33 cellular contexts compared by ENCODE assay signal in genomic region chr1:176159993-176160392, GRCh38. TPM values are rescaled to one million over a fixed set of nuclear protein-coding genes. Genes with fewer than 3 reads are reported as not detected.
DNase-seq lines count a peak whose midpoint lies in the region; ATAC-seq and TF ChIP-seq lines count a peak whose summit lies in the region.
"Had no signal": no experiment of that assay in that cellular context is flagged by ENCODE, and none has a peak within 500 bp of the region (broad histone marks: within the 10 kb centered on the region; RNA-seq: fewer than 3 reads in every experiment).

No MANE protein-coding gene starts in this region.

- CTCF ChIA-PET in CD8-positive, alpha-beta memory T cell (lab: Charles Lee): no interaction called here
- CTCF ChIA-PET in activated CD8-positive, alpha-beta T cell treated with anti-CD3 and anti-CD28 coated beads for 36 hours (lab: Charles Lee): no interaction called here

- H3K4me3 ChIP-seq in CD8-positive, alpha-beta memory T cell (ENCODE audit: low read length): no peak overlapping the region
- H3K4me3 ChIP-seq: esophagus muscularis mucosa, GM12878, left ventricle myocardium inferior, MG63, right lobe of liver, SJCRH30, spleen, tibial nerve had no signal

- no peak overlapping the region for H3K27ac ChIP-seq in CD8-positive, alpha-beta memory T cell (ENCODE audit: low read depth, low read length)
- H3K27ac ChIP-seq: esophagus muscularis mucosa, left ventricle myocardium inferior, right lobe of liver, SJCRH30, spleen, tibial nerve, WERI-Rb-1 had no signal

- H3K4me1 ChIP-seq in CD8-positive, alpha-beta memory T cell (ENCODE audit: insufficient read depth, low read length): no peaks in the 10 kb centered on the region
- H3K4me1 ChIP-seq: esophagus muscularis mucosa, left ventricle myocardium inferior, right lobe of liver, SJCRH30, tibial nerve had no signal

- H3K9me3 ChIP-seq in CD8-positive, alpha-beta memory T cell (ENCODE audit: low read length): no peaks in the 10 kb centered on the region
- H3K9me3 ChIP-seq: SJCRH30 had no signal

- H3K27me3 Mint-ChIP-seq in activated T-cell treated with anti-CD3 and anti-CD28 coated beads, Interleukin-2, amount 50 U/mL, for 24 hours: no peaks in the 10 kb centered on the region
- no peaks in the 10 kb centered on the region for H3K27me3 Mint-ChIP-seq in CD8-positive, alpha-beta memory T cell
- H3K27me3 Mint-ChIP-seq in activated CD8-positive, alpha-beta T cell treated with anti-CD3 and anti-CD28 coated beads for 36 hours: no peaks in the 10 kb centered on the region
- H3K27me3 Mint-ChIP-seq in effector memory CD8-positive, alpha-beta T cell: no peaks in the 10 kb centered on the region
- H3K27me3 Mint-ChIP-seq: B cell, brain, progenitor cell of endocrine pancreas had no signal

- no peaks in the 10 kb centered on the region for H3K27me3 ChIP-seq in CD8-positive, alpha-beta memory T cell (ENCODE audit: insufficient read depth, low read length, poor library complexity, severe bottlenecking)
- H3K27me3 ChIP-seq: esophagus muscularis mucosa, MG63, right lobe of liver, SJCRH30, spleen, tibial nerve had no signal

- peaks cover 9% of the 10 kb centered on the region for H3K36me3 ChIP-seq in CD8-positive, alpha-beta memory T cell (ENCODE audit: insufficient read depth, low read length)
- H3K36me3 ChIP-seq: right lobe of liver had no signal

- DNase-seq in activated T-cell treated with anti-CD3 and anti-CD28 coated beads, Interleukin-2, amount 50 U/mL, for 24 hours: no peak
- no peak for DNase-seq in activated T-cell treated with anti-CD3 and anti-CD28 coated beads, Interleukin-2, amount 50 U/mL, for 48 hours
- DNase-seq in CD8-positive, alpha-beta memory T cell: no peak
- DNase-seq in activated CD8-positive, alpha-beta T cell treated with anti-CD3 and anti-CD28 coated beads for 36 hours: no peak
- no peak for DNase-seq in effector memory CD8-positive, alpha-beta T cell
- no peak for DNase-seq in HK-2 (ENCODE audit: unreplicated experiment)
- no peak for DNase-seq in Right ventricle myocardium inferior (ENCODE audit: missing footprints)
- DNase-seq: cerebellar nuclear complex; dermis blood vessel endothelial cell; DMS153; foreskin fibroblast; KBM-7; left ventricle myocardium inferior; MG63; NCI-H1105 treated with DMSO at 0.1 percent for 48 hours; NCI-H187 treated with DMSO at 0.1 percent for 48 hours; NCI-H2171; NCI-H510A; right lobe of liver; SJCRH30; spleen; stimulated activated CD4-positive, alpha-beta T cell treated with anti-CD3 and anti-CD28 coated beads, Interleukin-2, amount 100 ng/mL, for 24 hours; stimulated activated CD8-positive, alpha-beta memory T cell treated with anti-CD3 and anti-CD28 coated beads, Interleukin-4, amount 100 ng/mL, for 48 hours; SW 1271; T1000; WERI-Rb-1 had no signal

- ATAC-seq in activated CD8-positive, alpha-beta T cell treated with anti-CD3 and anti-CD28 coated beads for 36 hours: peak; percentile 82
- peak; percentile 29 for ATAC-seq in effector memory CD8-positive, alpha-beta T cell (replicated peaks)
- ATAC-seq in GM18498 (IDR thresholded peaks at IDR 0.05; ENCODE audit: unreplicated experiment) (no peak), Right ventricle myocardium inferior (no peak)
- ATAC-seq: GM12878, right lobe of liver had no signal

- H3K4me1 Mint-ChIP-seq in activated T-cell treated with anti-CD3 and anti-CD28 coated beads, Interleukin-2, amount 50 U/mL, for 24 hours (ENCODE audit: low read depth): peaks cover 52% of the 10 kb centered on the region
- peaks cover 51 to 73% (median 63%) of the 10 kb centered on the region in 3 donors for H3K4me1 Mint-ChIP-seq in CD8-positive, alpha-beta memory T cell
- H3K4me1 Mint-ChIP-seq in activated CD8-positive, alpha-beta T cell treated with anti-CD3 and anti-CD28 coated beads for 36 hours (ENCODE audit: low read depth): peaks cover 55% of the 10 kb centered on the region
- peaks cover 13 to 53% of the 10 kb centered on the region in 2 donors for H3K4me1 Mint-ChIP-seq in effector memory CD8-positive, alpha-beta T cell (ENCODE audit: low read depth in 2 of 2)
- H3K4me1 Mint-ChIP-seq: brain had no signal

- POLR2A ChIA-PET in CD8-positive, alpha-beta memory T cell (lab: Charles Lee): no interaction called here
- POLR2A ChIA-PET in activated CD8-positive, alpha-beta T cell treated with anti-CD3 and anti-CD28 coated beads for 36 hours (lab: Charles Lee): no interaction called here

- H3K36me3 Mint-ChIP-seq in activated T-cell treated with anti-CD3 and anti-CD28 coated beads, Interleukin-2, amount 50 U/mL, for 24 hours (ENCODE audit: low read depth): peaks cover 91% of the 10 kb centered on the region
- peaks cover 34 to 77% (median 34%) of the 10 kb centered on the region in 3 donors for H3K36me3 Mint-ChIP-seq in CD8-positive, alpha-beta memory T cell
- H3K36me3 Mint-ChIP-seq in activated CD8-positive, alpha-beta T cell treated with anti-CD3 and anti-CD28 coated beads for 36 hours (ENCODE audit: low read depth): peaks cover 74% of the 10 kb centered on the region
- H3K36me3 Mint-ChIP-seq in effector memory CD8-positive, alpha-beta T cell (ENCODE audit: insufficient read depth): peaks cover 34% of the 10 kb centered on the region

- intact Hi-C loops in activated CD8-positive, alpha-beta T cell treated with anti-CD3 and anti-CD28 coated beads for 36 hours (cut with micrococcal nuclease): loop anchor here (1.0 to 5.0 kb wide), 3 partner anchors 32 to 48 kb away; partner anchors contain the start of gene COP1
- intact Hi-C loops in Right ventricle myocardium inferior (cut with DNase I): no loop called here

- H3K4me3 Mint-ChIP-seq in activated T-cell treated with anti-CD3 and anti-CD28 coated beads, Interleukin-2, amount 50 U/mL, for 24 hours: peak overlapping the region; percentile 45
- peak overlapping the region in 2 of 7 donors; percentile 17 to 20 for H3K4me3 Mint-ChIP-seq in CD8-positive, alpha-beta memory T cell
- peak overlapping the region; percentile 47 for H3K4me3 Mint-ChIP-seq in activated CD8-positive, alpha-beta T cell treated with anti-CD3 and anti-CD28 coated beads for 36 hours
- H3K4me3 Mint-ChIP-seq in effector memory CD8-positive, alpha-beta T cell: no peak overlapping the region
- H3K4me3 Mint-ChIP-seq: B cell, brain had no signal

- peaks cover 16% of the 10 kb centered on the region for H3K9me3 Mint-ChIP-seq in activated T-cell treated with anti-CD3 and anti-CD28 coated beads, Interleukin-2, amount 50 U/mL, for 24 hours
- H3K9me3 Mint-ChIP-seq in CD8-positive, alpha-beta memory T cell: peaks cover 15 to 27% (median 20%) of the 10 kb centered on the region in 5 donors
- peaks cover 21% of the 10 kb centered on the region for H3K9me3 Mint-ChIP-seq in activated CD8-positive, alpha-beta T cell treated with anti-CD3 and anti-CD28 coated beads for 36 hours
- no peaks in the 10 kb centered on the region for H3K9me3 Mint-ChIP-seq in effector memory CD8-positive, alpha-beta T cell

- TF ChIP-seq CTCF in activated CD8-positive, alpha-beta T cell treated with anti-CD3 and anti-CD28 coated beads for 36 hours (IDR thresholded peaks at IDR 0.05): no peak

- H3K27ac Mint-ChIP-seq in activated T-cell treated with anti-CD3 and anti-CD28 coated beads, Interleukin-2, amount 50 U/mL, for 24 hours: peak overlapping the region; percentile 87
- H3K27ac Mint-ChIP-seq in CD8-positive, alpha-beta memory T cell: peak overlapping the region in 5 of 8 donors; percentile 24 to 72 (median 63)
- peak overlapping the region; percentile 88 for H3K27ac Mint-ChIP-seq in activated CD8-positive, alpha-beta T cell treated with anti-CD3 and anti-CD28 coated beads for 36 hours
- peak overlapping the region; percentile 11 to 74 for H3K27ac Mint-ChIP-seq in effector memory CD8-positive, alpha-beta T cell
- H3K27ac Mint-ChIP-seq: B cell, brain, progenitor cell of endocrine pancreas had no signal

RNA-seq across cellular contexts. Expression of gene COP1, which starts 47.1 kb away (rescaled TPM):
- total RNA-seq in CD8-positive, alpha-beta memory T cell: 10 to 100 TPM; 39.7 to 43.0 TPM
- 40.6 TPM for polyA plus RNA-seq in CD8-positive, alpha-beta memory T cell
- 10 to 100 TPM; 33.8 to 36.9 TPM for total RNA-seq in activated CD8-positive, alpha-beta T cell treated with anti-CD3 and anti-CD28 coated beads for 36 hours
- 23.4 TPM for total RNA-seq in Right ventricle myocardium inferior

Comparison
In these comparisons a context has a peak if more than half of its experiments do, and no peak if none do; other contexts are left out.
1. H3K4me3 Mint-ChIP-seq: peak in activated T-cell treated with anti-CD3 and anti-CD28 coated beads, Interleukin-2, amount 50 U/mL, for 24 hours (single experiment) and activated CD8-positive, alpha-beta T cell treated with anti-CD3 and anti-CD28 coated beads for 36 hours (single experiment); none in effector memory CD8-positive, alpha-beta T cell (0 of 2).
2. ATAC-seq: peak in activated CD8-positive, alpha-beta T cell treated with anti-CD3 and anti-CD28 coated beads for 36 hours (single experiment) and effector memory CD8-positive, alpha-beta T cell (single experiment); none in GM18498 (single experiment) and Right ventricle myocardium inferior (single experiment).
3. Peak in every context shown above with its lines, with median percentiles within 50 percentile points of each other: H3K27ac Mint-ChIP-seq.